ENCODE assay signal across 13 cellular contexts in the genomic region with DNA sequence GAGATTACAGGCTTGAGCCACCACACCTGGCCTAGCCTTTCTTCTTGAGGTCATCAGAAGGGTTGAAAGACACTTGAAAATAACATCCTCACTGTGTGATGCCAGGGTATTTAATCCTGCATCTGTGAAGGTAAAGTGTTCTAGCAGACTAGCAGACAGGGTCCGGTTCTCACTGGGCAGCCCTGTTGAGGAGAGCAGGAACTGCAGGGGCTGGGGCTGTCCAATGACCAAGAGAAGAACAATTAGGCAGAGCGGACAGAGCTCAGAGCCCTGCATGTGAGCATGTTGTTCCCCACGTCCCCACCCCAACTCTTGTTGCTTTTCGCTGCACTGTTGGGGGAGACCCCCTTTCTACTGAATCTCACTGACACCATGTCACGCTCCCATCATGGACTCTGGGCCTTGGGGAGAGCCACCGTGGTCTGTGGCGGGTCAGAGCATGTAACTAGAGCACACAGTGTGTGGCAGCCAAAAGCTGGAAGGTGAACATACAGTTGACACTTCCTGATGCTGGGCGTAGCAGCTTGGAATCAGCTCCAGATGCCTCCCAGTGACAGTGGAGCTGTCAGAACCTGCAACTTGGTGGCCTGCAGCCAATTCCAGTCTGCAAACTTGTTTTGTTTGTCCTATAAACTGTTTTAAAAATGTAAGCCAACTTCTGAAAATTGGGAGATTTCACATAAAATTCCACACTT. TPM values are rescaled to one million over a fixed set of nuclear protein-coding genes. Genes with fewer than 3 reads are reported as not detected.
DNase-seq lines count a peak whose midpoint lies in the region; ATAC-seq, FAIRE-seq and TF ChIP-seq lines count a peak whose summit lies in the region.
"Not testable (repeated sequence)": the region's sequence is repeated elsewhere in the genome, so short reads cannot be mapped to it uniquely, and the experiment has no call there.
"Had no signal": no experiment of that assay in that cellular context is flagged by ENCODE, and none has a peak within 500 bp of the region (broad histone marks: within the 10 kb centered on the region; RNA-seq: fewer than 3 reads in every experiment).

No MANE protein-coding gene starts in this region.

- H3K36me3 ChIP-seq in esophagus squamous epithelium = not testable (repeated sequence)

- not testable (repeated sequence) for TF ChIP-seq CTCF in LNCaP clone FGC (IDR thresholded peaks at IDR 0.05; ENCODE audit: control insufficient read depth, extremely low read depth, insufficient read depth); WTC11 (IDR thresholded peaks at IDR 0.05); esophagus squamous epithelium (IDR thresholded peaks at IDR 0.05); osteocyte (IDR thresholded peaks at IDR 0.05)

- not testable (repeated sequence) for H3K4me3 ChIP-seq in LNCaP clone FGC (ENCODE audit: low read depth, low read length); esophagus squamous epithelium

- H3K4me3 Mint-ChIP-seq in WTC11; osteocyte (ENCODE audit: unreplicated experiment): not testable (repeated sequence)

- H3K27me3 ChIP-seq in esophagus squamous epithelium = not testable (repeated sequence)

- not testable (repeated sequence) for H3K27me3 Mint-ChIP-seq in WTC11 (ENCODE audit: low read depth); osteocyte (ENCODE audit: unreplicated experiment)

- CTCF ChIA-PET in WTC11 (lab: Charles Lee) = not testable (repeated sequence)

- H3K9me3 Mint-ChIP-seq in WTC11; osteocyte (ENCODE audit: unreplicated experiment): not testable (repeated sequence)

- 42 to 50% methylated on average over 1 to 4 of the region's 8 CpGs for WGBS in esophagus squamous epithelium, 2 donors

- intact Hi-C loops in esophagus squamous epithelium (cut with DNase I) = not testable (repeated sequence)

- not testable (repeated sequence) for TF ChIP-seq POLR2A in esophagus squamous epithelium (IDR thresholded peaks at IDR 0.05)

- FAIRE-seq in endometrium (lab: Jason Lieb, UNC) = peak; percentile 12

- H3K27ac ChIP-seq in esophagus squamous epithelium = peak overlapping the region in 3 of 4 donors; percentile 61 to 77 (median 69)

- not testable (repeated sequence) for H3K4me1 Mint-ChIP-seq in WTC11; osteocyte (ENCODE audit: unreplicated experiment)

- H3K36me3 Mint-ChIP-seq in WTC11; osteocyte (ENCODE audit: unreplicated experiment): not testable (repeated sequence)

- ATAC-seq in WTC11 = peak; percentile 63

- peaks cover 5 to 30% (median 8%) of the 10 kb centered on the region in 3 donors for H3K4me1 ChIP-seq in esophagus squamous epithelium

- DNase-seq in DMS 273 (lab: John Stamatoyannopoulos, UW; ENCODE audit: unreplicated experiment) (peak; percentile 22), LNCaP clone FGC (ENCODE audit: low read depth) (peak; percentile 15), NCI-H446 treated with DMSO at 0.1 percent for 48 hours (lab: John Stamatoyannopoulos, UW) (peak; percentile 4), islet precursor cell (peak; percentile 43), osteocyte (ENCODE audit: extremely low spot score, unreplicated experiment) (peak; percentile 46)
- DNase-seq in WTC11 (ENCODE audit: low spot score); esophagus squamous epithelium (lab: John Stamatoyannopoulos, UW): not testable (repeated sequence)

- not testable (repeated sequence) for H3K9me3 ChIP-seq in esophagus squamous epithelium

- H3K27ac Mint-ChIP-seq in WTC11; osteocyte (ENCODE audit: unreplicated experiment): not testable (repeated sequence)

- POLR2A ChIA-PET in WTC11 (lab: Charles Lee) = not testable (repeated sequence)

RNA-seq across cellular contexts. Expression of a gene that starts 7.9 kb away (rescaled TPM):
- total RNA-seq in WTC11 (2021) (not detected in 3 replicates), esophagus squamous epithelium (10 to 100 TPM in 2 of 4 donors, 1 to 10 TPM in 2; 2.9 to 20.8 (median 13.0) TPM), osteocyte (not detected in 2 replicates)
- total RNA-seq: A673; CD4-positive, alpha-beta memory T cell; G401; H1; HT-29 had no signal
